Comparison of ENCODE assay signal across 15 cellular contexts in genomic region chr17:69418535-69418934, GRCh38.
"Had no signal": no experiment of that assay in that cellular context is flagged by ENCODE, and none has a peak within 500 bp of the region (broad histone marks: within the 10 kb centered on the region; RNA-seq: fewer than 3 reads in every experiment).

No MANE protein-coding gene starts in this region.

- DNase-seq: activated CD4-positive, alpha-beta memory T cell treated with anti-CD3 and anti-CD28 coated beads, Interleukin-2, amount 10 ng/mL, durations not matched to agents 7 days and 5 days; activated naive CD4-positive, alpha-beta T cell treated with Interleukin-2 at 50 U/mL for 16 hours; adrenal gland; body of pancreas; central memory CD4-positive, alpha-beta T cell; cortex of kidney; effector CD8-positive, alpha-beta T cell; hippocampal formation; naive thymus-derived CD4-positive, alpha-beta T cell; occipital lobe; stimulated activated CD4-positive, alpha-beta T cell treated with anti-CD3 and anti-CD28 coated beads, Interleukin-12 subunit alpha, Interleukin-12 subunit beta, amount 100 ng/mL, for 4 hours; stimulated activated naive CD4-positive, alpha-beta T cell; substantia nigra; upper lobe of left lung had no signal

- H3K27me3 ChIP-seq: adrenal gland, body of pancreas, upper lobe of left lung had no signal

- H3K27ac Mint-ChIP-seq: activated CD4-positive, alpha-beta memory T cell treated with anti-CD3 and anti-CD28 coated beads, Interleukin-2, amount 10 ng/mL, durations not matched to agents 7 days and 5 days had no signal

- H3K27me3 Mint-ChIP-seq: activated CD4-positive, alpha-beta memory T cell treated with anti-CD3 and anti-CD28 coated beads, Interleukin-2, amount 10 ng/mL, durations not matched to agents 7 days and 5 days; naive thymus-derived CD4-positive, alpha-beta T cell had no signal

- H3K4me3 Mint-ChIP-seq: activated CD4-positive, alpha-beta memory T cell treated with anti-CD3 and anti-CD28 coated beads, Interleukin-2, amount 10 ng/mL, durations not matched to agents 7 days and 5 days had no signal

- H3K4me3 ChIP-seq: adrenal gland, body of pancreas had no signal

- H3K9me3 Mint-ChIP-seq: activated CD4-positive, alpha-beta memory T cell treated with anti-CD3 and anti-CD28 coated beads, Interleukin-2, amount 10 ng/mL, durations not matched to agents 7 days and 5 days; naive thymus-derived CD4-positive, alpha-beta T cell had no signal

- H3K27ac ChIP-seq: adrenal gland, body of pancreas, upper lobe of left lung had no signal

- H3K36me3 ChIP-seq: adrenal gland, upper lobe of left lung had no signal

- ATAC-seq: body of pancreas; naive thymus-derived CD4-positive, alpha-beta T cell; sciatic nerve had no signal

- H3K9me3 ChIP-seq: adrenal gland, body of pancreas, upper lobe of left lung had no signal
